8 cellular contexts compared by ENCODE assay signal in the genomic region with DNA sequence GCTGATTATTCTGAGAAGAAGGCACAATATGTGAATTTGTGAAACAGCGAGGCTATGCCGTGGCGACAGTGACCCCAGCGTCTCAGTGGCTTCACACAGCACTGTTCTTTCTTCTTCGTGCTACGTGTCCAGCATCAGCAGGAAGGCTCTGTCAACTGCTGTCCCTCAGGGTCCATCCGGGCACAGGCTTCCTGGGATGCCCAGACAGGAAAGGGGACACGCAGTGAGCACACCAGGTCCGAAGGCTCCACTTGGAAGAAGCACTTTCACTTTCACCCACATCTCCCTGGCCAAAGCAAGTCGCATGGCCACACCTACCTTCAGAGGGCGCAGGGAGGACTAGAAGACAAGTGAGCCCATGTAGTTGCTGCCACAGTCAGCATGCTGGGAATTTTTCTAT. TPM values are rescaled to one million over a fixed set of nuclear protein-coding genes. Genes with fewer than 3 reads are reported as not detected.
A peak's percentile ranks its signal among the peaks of the same experiment; 100 is the strongest.
DNase-seq lines count a peak whose midpoint lies in the region; ATAC-seq and TF ChIP-seq lines count a peak whose summit lies in the region.

No MANE protein-coding gene starts in this region.

- no peak overlapping the region for H4K91ac ChIP-seq in H9 (ENCODE audit: insufficient read length, low read depth, low read length)

- no peak overlapping the region for H4K8ac ChIP-seq in H9 (replicated peaks; ENCODE audit: insufficient read length, low read depth, low read length)

- no peak overlapping the region for H2BK20ac ChIP-seq in H9 (ENCODE audit: low read depth, low read length, poor library complexity, severe bottlenecking)

- H2BK5ac ChIP-seq in H9 (ENCODE audit: insufficient read length, low read length), result no peak overlapping the region

- no peaks in the 10 kb centered on the region for H3K23me2 ChIP-seq in H9 (ENCODE audit: insufficient read length, low read depth, low read length, poor library complexity, severe bottlenecking)

- H3K4me3 ChIP-seq in OCI-LY7 (ENCODE audit: low read depth, low read length, poor library complexity, severe bottlenecking), result peak overlapping the region; percentile 57
- no peak overlapping the region for H3K4me3 ChIP-seq in body of pancreas
- peak overlapping the region; percentile 38 for H3K4me3 ChIP-seq in mucosa of stomach (ENCODE audit: low read length)
- H3K4me3 ChIP-seq in GM23248, result no peak overlapping the region

- no TSS peak for BruUV-seq in OCI-LY7 (replicated peaks; lab: Mats Ljungman, UMichigan)

- H3K79me2 ChIP-seq in OCI-LY7 (ENCODE audit: insufficient read depth, low read depth, low read length) (no peaks in the 10 kb centered on the region), H9 (ENCODE audit: insufficient read depth, low read length) (no peaks in the 10 kb centered on the region), GM23248 (ENCODE audit: insufficient read depth) (no peaks in the 10 kb centered on the region)

- no peaks in the 10 kb centered on the region for H3K9me3 ChIP-seq in OCI-LY7 (ENCODE audit: low read length)
- no peaks in the 10 kb centered on the region for H3K9me3 ChIP-seq in body of pancreas
- H3K9me3 ChIP-seq in mucosa of stomach (ENCODE audit: control insufficient read depth, low read length), result no peaks in the 10 kb centered on the region
- H3K9me3 ChIP-seq in H9 (ENCODE audit: control insufficient read depth, low read depth, low read length), result no peaks in the 10 kb centered on the region
- H3K9me3 ChIP-seq in GM23248 (ENCODE audit: low read depth), result no peaks in the 10 kb centered on the region

- H3K9ac ChIP-seq in mucosa of stomach (ENCODE audit: low read length) (peak overlapping the region; percentile 45), H9 (ENCODE audit: extremely low read depth, insufficient read length, low read length) (no peak overlapping the region), GM23248 (no peak overlapping the region)

- peaks cover 11 to 16% of the 10 kb centered on the region in 2 experiments for H3K4me1 Mint-ChIP-seq in H9

- H2AK5ac ChIP-seq in H9 (ENCODE audit: insufficient read length, low read length), result no peak overlapping the region

- no peak overlapping the region for H3K56ac ChIP-seq in H9 (ENCODE audit: insufficient read length, low read depth, low read length)

- H3K9me3 Mint-ChIP-seq in H9, result no peaks in the 10 kb centered on the region

- POLR2A ChIA-PET in OCI-LY7 (lab: Charles Lee), result interaction anchor here (0.6 kb wide), 2 partner anchors 65 to 1802 kb away, joined by 3 to 5 read pairs; no protein-coding TSS in a partner anchor

- TF ChIP-seq CTCF in OCI-LY7 (conservative IDR thresholded peaks at IDR 0.05; ENCODE audit: low read length), result no peak
- TF ChIP-seq CTCF in body of pancreas (IDR thresholded peaks at IDR 0.05), result no peak
- TF ChIP-seq CTCF in H9 (conservative IDR thresholded peaks at IDR 0.05), result no peak

- DNase-seq in EL (peak; percentile 23), OCI-LY7 (ENCODE audit: low spot score) (peak; percentile 12), body of pancreas (peak in 2 of 4 donors; percentile 19 to 24), NCI-H524 treated with DMSO at 0.1 percent for 48 hours (lab: John Stamatoyannopoulos, UW) (no peak), H9 (no peak), GM23248 (no peak)

- H3K36me3 ChIP-seq in OCI-LY7 (ENCODE audit: insufficient read depth, low read length), result no peaks in the 10 kb centered on the region
- H3K36me3 ChIP-seq in body of pancreas (replicated peaks in 1 of 2; ENCODE audit: insufficient read depth in 1 of 2, low read depth in 2 of 2), result no peaks in the 10 kb centered on the region
- no peaks in the 10 kb centered on the region for H3K36me3 ChIP-seq in mucosa of stomach (ENCODE audit: control insufficient read depth, insufficient read depth, low read length)
- no peaks in the 10 kb centered on the region for H3K36me3 ChIP-seq in GM23248 (ENCODE audit: low read depth)

- no peak overlapping the region for H3K23ac ChIP-seq in H9 (ENCODE audit: insufficient read length, low read depth, low read length)

- H3K27me3 Mint-ChIP-seq in H9 (ENCODE audit: low read depth), result no peaks in the 10 kb centered on the region

- in situ Hi-C loops in GM23248 (cut with MboI), result no loop called here

- no peak overlapping the region for H2BK12ac ChIP-seq in H9 (ENCODE audit: insufficient read length, low read depth, low read length)

- no peak overlapping the region for H3K27ac ChIP-seq in OCI-LY7 (ENCODE audit: low read depth, low read length, poor library complexity, severe bottlenecking)
- no peak overlapping the region for H3K27ac ChIP-seq in body of pancreas
- H3K27ac ChIP-seq in H9 (ENCODE audit: insufficient read length, low read depth, low read length), result no peak overlapping the region
- H3K27ac ChIP-seq in GM23248, result no peak overlapping the region

- no peak overlapping the region for H3K27ac Mint-ChIP-seq in H9

- H3K14ac ChIP-seq in H9 (ENCODE audit: insufficient read depth, low read length), result no peak overlapping the region

- H3K4me3 Mint-ChIP-seq in H9, result no peak overlapping the region

- H3F3A ChIP-seq in GM23248 (ENCODE audit: insufficient read depth), result no peaks in the 10 kb centered on the region

- no peaks in the 10 kb centered on the region for H3K79me1 ChIP-seq in H9 (ENCODE audit: insufficient read depth, low read depth, low read length, poor library complexity, severe bottlenecking)

- peak overlapping the region; percentile 67 for H3K4me2 ChIP-seq in OCI-LY7 (ENCODE audit: low read length)
- no peak overlapping the region for H3K4me2 ChIP-seq in H9 (ENCODE audit: insufficient read depth, insufficient read length, low read length)
- no peak overlapping the region for H3K4me2 ChIP-seq in GM23248 (ENCODE audit: unreplicated experiment)

- H3K27me3 ChIP-seq in body of pancreas (no peaks in the 10 kb centered on the region), mucosa of stomach (ENCODE audit: control insufficient read depth, insufficient read depth, low read length) (peaks cover 3% of the 10 kb centered on the region), H9 (ENCODE audit: insufficient read depth, low read length) (no peaks in the 10 kb centered on the region), GM23248 (replicated peaks; ENCODE audit: insufficient read depth) (peaks cover 26% of the 10 kb centered on the region)

- ATAC-seq in HG02938 (IDR thresholded peaks at IDR 0.05; ENCODE audit: unreplicated experiment) (peak; percentile 61), body of pancreas (peak; percentile 24)

- H3K4ac ChIP-seq in H9 (ENCODE audit: low read depth, low read length), result no peak overlapping the region

- H4K5ac ChIP-seq in H9 (ENCODE audit: insufficient read length, low read depth, low read length), result no peak overlapping the region

- no peak overlapping the region for H2BK15ac ChIP-seq in H9 (ENCODE audit: low read depth, low read length)

- TF ChIP-seq POLR2A in body of pancreas (IDR thresholded peaks at IDR 0.05), result no peak

- H3K9me2 ChIP-seq in OCI-LY7 (ENCODE audit: insufficient read depth, low read length) (no peaks in the 10 kb centered on the region), GM23248 (ENCODE audit: insufficient read depth) (no peaks in the 10 kb centered on the region)

- intact Hi-C loops in OCI-LY7 (cut with micrococcal nuclease; ENCODE audit: unreplicated experiment) (no loop called here), body of pancreas (cut with DNase I) (no loop called here)

- H3K4me1 ChIP-seq in OCI-LY7 (ENCODE audit: insufficient read depth, low read length, poor library complexity, severe bottlenecking) (no peaks in the 10 kb centered on the region), body of pancreas (peaks cover 3% of the 10 kb centered on the region), mucosa of stomach (ENCODE audit: control insufficient read depth, insufficient read depth, low read length) (no peaks in the 10 kb centered on the region), H9 (ENCODE audit: insufficient read depth, low read length) (no peaks in the 10 kb centered on the region), GM23248 (ENCODE audit: insufficient read depth) (no peaks in the 10 kb centered on the region)

- no peak overlapping the region for H3T11ph ChIP-seq in H9 (ENCODE audit: low read length)

- WGBS in body of pancreas, 2 donors, result 64 to 81% methylated on average over 11 of the region's 11 CpGs
- no CpG with 5 or more reads among the region's 11 CpGs for WGBS in H9 (ENCODE audit: extremely low coverage, insufficient read length, low lambda C conversion rate)
- WGBS in GM23248 (ENCODE audit: low coverage in 1 of 2, low lambda C conversion rate in 2 of 2, missing lambda C conversion rate in 2 of 2), 2 experiments, result 82 to 86% methylated on average over 11 of the region's 11 CpGs

- CTCF ChIA-PET in OCI-LY7 (lab: Charles Lee; ENCODE audit: unreplicated experiment), result no interaction called here

- H2AFZ ChIP-seq in OCI-LY7 (ENCODE audit: low read length) (no peak overlapping the region), H9 (ENCODE audit: low read length) (no peak overlapping the region), GM23248 (no peak overlapping the region)

- no peaks in the 10 kb centered on the region for H4K20me1 ChIP-seq in OCI-LY7 (ENCODE audit: insufficient read depth, low read length)
- H4K20me1 ChIP-seq in H9 (ENCODE audit: control insufficient read depth, insufficient read depth, insufficient read length), result no peaks in the 10 kb centered on the region
- no peaks in the 10 kb centered on the region for H4K20me1 ChIP-seq in GM23248 (ENCODE audit: insufficient read depth)

- no peak overlapping the region for H3K18ac ChIP-seq in H9 (ENCODE audit: insufficient read length, low read depth, low read length)

- no peaks in the 10 kb centered on the region for H3K36me3 Mint-ChIP-seq in H9 (ENCODE audit: insufficient read depth in 1 of 3, low read depth in 3 of 3)

- H2BK120ac ChIP-seq in H9 (ENCODE audit: low read depth, low read length, poor library complexity, severe bottlenecking), result no peak overlapping the region

RNA-seq across cellular contexts. Expression of gene PTGR3, which starts 47.3 kb away (rescaled TPM):
- 1.8 and 3.0 TPM in 2 replicates for total RNA-seq in OCI-LY7 (2014; rRNA removed; shearing (Covaris generic))
- 14.9 and 16.6 TPM in 2 replicates for total RNA-seq in OCI-LY7 (2022)
- total RNA-seq in body of pancreas, result 10 to 100 TPM in 1 of 2 donors, 1 to 10 TPM in 1; 8.9 to 26.5 TPM
- 1.6 and 2.7 TPM in 2 replicates for total RNA-seq in H9 (2021)
- 8.1 and 21.3 TPM in 2 replicates for total RNA-seq in GM23248 (2014; rRNA removed; shearing (Covaris generic))
- 8.8 and 10.2 TPM in 2 replicates for polyA plus RNA-seq in GM23248 (2016; fragmentation: Nextera tagmentation; extraction: Ambion mirVana)

RNA-seq across cellular contexts. Expression of gene TSHZ1, which starts 49.0 kb away (rescaled TPM):
- 4.6 and 5.9 TPM in 2 replicates for total RNA-seq in OCI-LY7 (2014; rRNA removed; shearing (Covaris generic))
- 9.5 and 10.5 TPM in 2 replicates for total RNA-seq in OCI-LY7 (2022)
- 10 to 100 TPM in 1 of 2 donors, 1 to 10 TPM in 1; 8.3 to 11.2 TPM for total RNA-seq in body of pancreas
- 0.15 and 0.24 TPM in 2 replicates for total RNA-seq in H9 (2021)
- total RNA-seq in GM23248 (2014; rRNA removed; shearing (Covaris generic)), result 4.4 and 5.9 TPM in 2 replicates
- 2.2 and 2.4 TPM in 2 replicates for polyA plus RNA-seq in GM23248 (2016; fragmentation: Nextera tagmentation; extraction: Ambion mirVana)

Comparison
In these comparisons a context has a peak if more than half of its experiments do, and no peak if none do; other contexts are left out.
1. DNase-seq: peak in EL (single experiment) and OCI-LY7 (single experiment); none in NCI-H524 treated with DMSO at 0.1 percent for 48 hours (single experiment), H9 (single experiment) and GM23248 (single experiment).
2. H3K4me3 ChIP-seq: peak in OCI-LY7 (single experiment) and mucosa of stomach (single experiment); none in body of pancreas (0 of 2) and GM23248 (single experiment).